Comparison of ENCODE assay signal across 8 cellular contexts in the genomic region with DNA sequence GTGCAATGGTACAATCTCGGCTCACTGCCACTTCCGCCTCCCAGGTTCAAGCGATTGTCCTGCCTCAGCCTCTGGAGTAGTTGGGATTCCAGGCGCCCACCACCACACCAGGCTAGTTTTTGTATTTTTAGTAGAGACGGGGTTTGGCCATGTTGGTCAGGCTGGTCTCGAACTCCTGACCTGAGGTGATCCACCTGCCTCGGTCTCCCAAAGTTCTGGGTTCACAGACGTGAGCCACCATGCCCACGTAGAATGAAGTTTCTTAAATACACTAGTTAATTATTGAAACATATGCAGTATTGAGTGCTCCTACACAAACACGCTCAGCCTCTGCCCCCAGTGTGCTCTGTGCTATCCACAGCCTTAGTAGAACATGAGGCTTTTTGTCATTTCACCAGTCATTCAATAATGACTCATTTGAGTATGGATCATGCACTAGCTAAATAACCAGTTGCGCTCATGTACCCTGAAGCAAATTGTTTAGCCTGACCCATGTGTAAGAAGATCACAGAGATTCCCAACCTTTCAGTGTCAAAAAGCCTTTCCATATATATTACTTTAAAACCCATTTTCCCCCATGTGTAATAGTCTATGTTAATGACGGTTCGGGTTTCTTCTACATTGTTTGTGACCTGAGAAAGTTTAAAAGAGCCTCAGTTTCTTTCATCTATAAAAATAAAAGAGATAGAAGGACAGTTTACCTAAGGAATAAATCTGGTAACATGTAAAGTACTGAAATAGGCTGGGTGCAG. TPM values are rescaled to one million over a fixed set of nuclear protein-coding genes. Genes with fewer than 3 reads are reported as not detected.
DNase-seq lines count a peak whose midpoint lies in the region; ATAC-seq, FAIRE-seq and TF ChIP-seq lines count a peak whose summit lies in the region.

No MANE protein-coding gene starts in this region.

- no peaks in the 10 kb centered on the region for H3K9me3 Mint-ChIP-seq in CD8-positive, alpha-beta T cell
- peaks cover 14% of the 10 kb centered on the region; the same call in 2 of the 3 replicates for H3K9me3 Mint-ChIP-seq in GM23338

- no peak overlapping the region for H2BK15ac ChIP-seq in mesendoderm (replicated peaks; ENCODE audit: low read depth)

- H3K27ac Mint-ChIP-seq in CD8-positive, alpha-beta T cell: peak overlapping the region; percentile 87
- H3K27ac Mint-ChIP-seq in GM23338: peak overlapping the region; percentile 92

- H3K9ac ChIP-seq in GM12878 (ENCODE audit: control insufficient read depth, insufficient read depth, low read length) (no peak overlapping the region; the same call in 1 of the 2 replicates), mesendoderm (ENCODE audit: low read length) (no peak overlapping the region)

- BruUV-seq in GM12878 (replicated peaks; lab: Mats Ljungman, UMichigan): no TSS peak

- in situ Hi-C loops in GM12878 (cut with MboI): no loop called here

- no peak overlapping the region for H2BK120ac ChIP-seq in mesendoderm (ENCODE audit: low read depth, low read length)

- H3K4me1 Mint-ChIP-seq in CD8-positive, alpha-beta T cell (ENCODE audit: low read depth): peaks cover 57% of the 10 kb centered on the region
- peaks cover 41% of the 10 kb centered on the region for H3K4me1 Mint-ChIP-seq in GM23338

- FAIRE-seq in GM12878 (lab: Jason Lieb, UNC): no peak

- ATAC-seq in CD8-positive, alpha-beta T cell: peak; percentile 56
- ATAC-seq in GM23338 (peak; percentile 1; the same call in 2 of the 3 replicates), GM12878 (peak; percentile 56)

- no peak overlapping the region for H2AFZ ChIP-seq in GM23338
- H2AFZ ChIP-seq in GM12878 (ENCODE audit: control insufficient read depth, low read depth, low read length): no peak overlapping the region

- no peak for TF ChIP-seq EP300 in GM12878 (IDR thresholded peaks at IDR 0.05; ENCODE audit: borderline replicate concordance in 1 of 2, control insufficient read depth in 1 of 2, low read depth in 2 of 2, low read length in 2 of 2)
- TF ChIP-seq EP300 in stomach (IDR thresholded peaks at IDR 0.05): no peak

- H3K23ac ChIP-seq in mesendoderm (ENCODE audit: low read length): no peak overlapping the region

- WGBS in GM12878 (ENCODE audit: insufficient coverage, insufficient replicate concordance, low lambda C conversion rate, missing lambda C conversion rate): 2% methylated on average over 12 of the region's 13 CpGs
- WGBS in mesendoderm (ENCODE audit: extremely low coverage, insufficient coverage, low lambda C conversion rate): no CpG with 5 or more reads among the region's 13 CpGs
- 45 to 72% (median 65%) methylated on average over 13 of the region's 13 CpGs for WGBS in stomach, 5 donors

- H2AK5ac ChIP-seq in mesendoderm (ENCODE audit: low read length): no peak overlapping the region

- H3K79me2 ChIP-seq in GM23338 (replicated peaks; ENCODE audit: insufficient read depth) (peaks cover 32% of the 10 kb centered on the region), GM12878 (ENCODE audit: control insufficient read depth, insufficient read depth, low read length) (peaks cover 47% of the 10 kb centered on the region), mesendoderm (ENCODE audit: control insufficient read depth, insufficient read depth, low read length) (peaks cover 22% of the 10 kb centered on the region)

- H3K79me1 ChIP-seq in mesendoderm (ENCODE audit: low read length): no peaks in the 10 kb centered on the region

- peak in 1 of 7 experiments; percentile 21 for DNase-seq in CD8-positive, alpha-beta T cell
- peak; percentile 31 for DNase-seq in GM23338 (ENCODE audit: low spot score)
- peak; percentile 80 for DNase-seq in GM12878 (ENCODE audit: low read depth, low spot score)
- DNase-seq in mesendoderm: peak; percentile 73
- DNase-seq in stomach: peak; percentile 74
- no peak for DNase-seq in AG08396 (ENCODE audit: low spot score)
- no peak for DNase-seq in NCI-H2171 treated with DMSO at 0.1 percent for 48 hours (lab: John Stamatoyannopoulos, UW)

- H4K8ac ChIP-seq in mesendoderm (ENCODE audit: low read depth, low read length): no peak overlapping the region

- no peaks in the 10 kb centered on the region for H3K9me2 ChIP-seq in GM23338 (ENCODE audit: insufficient read depth)

- POLR2A ChIA-PET in CD8-positive, alpha-beta T cell (lab: Charles Lee): no interaction called here
- POLR2A ChIA-PET in GM12878 (lab: Charles Lee): interaction anchor here (0.5 to 13.3 kb wide), 5 partner anchors 8 to 84 kb away, joined by 3 to 332 read pairs (median 10); no protein-coding TSS in a partner anchor

- peak overlapping the region; percentile 92 for H3K4me3 Mint-ChIP-seq in CD8-positive, alpha-beta T cell
- peak overlapping the region; percentile 48; the same call in 2 of the 3 replicates for H3K4me3 Mint-ChIP-seq in GM23338

- CTCF ChIA-PET in CD8-positive, alpha-beta T cell (lab: Charles Lee): no interaction called here
- CTCF ChIA-PET in GM12878 (lab: Yijun Ruan, JAX): interaction anchor here (0.9 to 1.6 kb wide), 4 partner anchors 10 to 58 kb away, joined by 3 to 5 read pairs (median 4); no protein-coding TSS in a partner anchor

- SMC1A ChIA-PET in GM12878 (lab: Charles Lee; ENCODE audit: uncharacterized antibody, unreplicated experiment): interaction anchor here (1.5 to 12.6 kb wide), 4 partner anchors 10 to 89 kb away, joined by 4 to 143 read pairs (median 105); no protein-coding TSS in a partner anchor

- no peaks in the 10 kb centered on the region for H3K36me3 ChIP-seq in CD8-positive, alpha-beta T cell (ENCODE audit: insufficient read depth, low read length)
- H3K36me3 ChIP-seq in GM23338 (ENCODE audit: insufficient read depth) (peaks cover 7% of the 10 kb centered on the region; the same call in 1 of the 2 replicates), GM12878 (ENCODE audit: control insufficient read depth in 2 of 2, insufficient read depth in 2 of 2, low read length in 1 of 2) (peaks cover 2 to 7% of the 10 kb centered on the region in 2 experiments; a peak in 3 of 4 replicates), mesendoderm (ENCODE audit: control insufficient read depth, insufficient read depth, low read length) (no peaks in the 10 kb centered on the region), stomach (peaks cover 5 to 29% (median 17%) of the 10 kb centered on the region in 4 donors)

- H4K5ac ChIP-seq in mesendoderm (ENCODE audit: low read length): no peak overlapping the region

- H3K4me2 ChIP-seq in GM23338: no peak overlapping the region
- H3K4me2 ChIP-seq in GM12878 (ENCODE audit: control insufficient read depth, insufficient read depth): peak overlapping the region; percentile 76
- no peak overlapping the region for H3K4me2 ChIP-seq in mesendoderm (ENCODE audit: low read length)

- H3K27ac ChIP-seq in CD8-positive, alpha-beta T cell (ENCODE audit: low read depth, low read length): no peak overlapping the region
- no peak overlapping the region for H3K27ac ChIP-seq in GM23338 (ENCODE audit: low read depth)
- H3K27ac ChIP-seq in GM12878 (ENCODE audit: control insufficient read depth, insufficient read depth): peak overlapping the region; percentile 97
- no peak overlapping the region for H3K27ac ChIP-seq in mesendoderm (ENCODE audit: low read depth, low read length)
- H3K27ac ChIP-seq in stomach: peak overlapping the region; percentile 80 to 100 (median 96)

- H3K36me3 Mint-ChIP-seq in CD8-positive, alpha-beta T cell: peaks cover 44% of the 10 kb centered on the region
- peaks cover 54% of the 10 kb centered on the region for H3K36me3 Mint-ChIP-seq in GM23338 (ENCODE audit: low read depth)

- no peaks in the 10 kb centered on the region for H3K9me3 ChIP-seq in CD8-positive, alpha-beta T cell (ENCODE audit: low read length)
- H3K9me3 ChIP-seq in GM12878 (replicated peaks; ENCODE audit: control insufficient read depth, insufficient read depth, low read length) (no peaks in the 10 kb centered on the region; the same call in 2 of the 3 replicates), stomach (no peaks in the 10 kb centered on the region)

- H2BK5ac ChIP-seq in mesendoderm (ENCODE audit: low read length): no peak overlapping the region

- no peak overlapping the region for H3K4me3 ChIP-seq in CD8-positive, alpha-beta T cell (ENCODE audit: low read depth, low read length)
- H3K4me3 ChIP-seq in GM23338 (no peak overlapping the region), GM12878 (no peak overlapping the region), mesendoderm (ENCODE audit: low read length) (no peak overlapping the region), stomach (peak overlapping the region in 1 of 4 donors; percentile 78)

- no peak overlapping the region for H3K56ac ChIP-seq in mesendoderm (ENCODE audit: low read length)

- RAD21 ChIA-PET in GM12878 (lab: Charles Lee; ENCODE audit: unreplicated experiment): interaction anchor here (1.1 to 8.4 kb wide), 5 partner anchors 10 to 95 kb away, joined by 3 to 149 read pairs (median 4); no protein-coding TSS in a partner anchor

- H3K18ac ChIP-seq in mesendoderm (ENCODE audit: low read length): no peak overlapping the region

- H3F3A ChIP-seq in GM23338 (replicated peaks; ENCODE audit: low read depth): 0 out of 2 replicates have a peak, but pooled peaks cover 8% of the 10 kb centered on the region

- H3K4me1 ChIP-seq in CD8-positive, alpha-beta T cell (ENCODE audit: insufficient read depth, low read length): peaks cover 23% of the 10 kb centered on the region
- H3K4me1 ChIP-seq in GM23338 (ENCODE audit: insufficient read depth) (peaks cover 17% of the 10 kb centered on the region), GM12878 (ENCODE audit: control insufficient read depth, insufficient read depth, low read length) (peaks cover 43% of the 10 kb centered on the region), mesendoderm (ENCODE audit: control insufficient read depth, low read depth, low read length) (peaks cover 6% of the 10 kb centered on the region), stomach (peaks cover 20 to 72% (median 50%) of the 10 kb centered on the region in 4 donors)

- no peaks in the 10 kb centered on the region for H3K27me3 Mint-ChIP-seq in CD8-positive, alpha-beta T cell (ENCODE audit: low read depth)
- peaks cover 64% of the 10 kb centered on the region for H3K27me3 Mint-ChIP-seq in GM23338 (ENCODE audit: insufficient read depth, low read depth, poor library complexity)

- H3K27me3 ChIP-seq in CD8-positive, alpha-beta T cell (ENCODE audit: insufficient read depth, low read length): no peaks in the 10 kb centered on the region
- H3K27me3 ChIP-seq in GM23338 (ENCODE audit: insufficient read depth) (no peaks in the 10 kb centered on the region), GM12878 (replicated peaks in 1 of 2; ENCODE audit: control insufficient read depth in 2 of 2, insufficient read depth in 2 of 2, low read length in 1 of 2) (no peaks in the 10 kb centered on the region), mesendoderm (ENCODE audit: insufficient read depth, low read length, poor library complexity) (no peaks in the 10 kb centered on the region), stomach (no peaks in the 10 kb centered on the region)

- TF ChIP-seq POLR2A in Raji (IDR thresholded peaks at IDR 0.05; ENCODE audit: insufficient read depth, low read depth, low read length) (peak; percentile 72), GM12878 (IDR thresholded peaks at IDR 0.05; ENCODE audit: low read depth, low read length) (peak; percentile 62), stomach (IDR thresholded peaks at IDR 0.05) (peak in 1 of 4 donors; percentile 77)

- TF ChIP-seq RAD21 in GM12878 (IDR thresholded peaks at IDR 0.05; ENCODE audit: insufficient read depth, low read depth, low read length): 0 out of 2 replicates have a peak, but pooled peaks have one; percentile 4

- TF ChIP-seq CTCF in CD8-positive, alpha-beta T cell (IDR thresholded peaks at IDR 0.05): no peak
- TF ChIP-seq CTCF in GM23338 (conservative IDR thresholded peaks at IDR 0.05; ENCODE audit: low read depth in 2 of 2) (no peak), GM12878 (IDR thresholded peaks at IDR 0.05 in 2 of 3, conservative IDR thresholded peaks at IDR 0.05 in 1 of 3; ENCODE audit: control insufficient read depth in 2 of 3, extremely low read depth in 1 of 3, insufficient read depth in 1 of 3, low read depth in 3 of 3, low read length in 3 of 3) (no peak), stomach (IDR thresholded peaks at IDR 0.05) (no peak)

- intact Hi-C loops in CD8-positive, alpha-beta T cell (cut with DNase I, micrococcal nuclease): no loop called here
- intact Hi-C loops in GM12878 (cut with micrococcal nuclease; ENCODE audit: unreplicated experiment) (no loop called here), stomach (cut with DNase I; ENCODE audit: low total_unique reads) (no loop called here)

- H3K4ac ChIP-seq in mesendoderm (ENCODE audit: low read depth, low read length): no peak overlapping the region

- H4K20me1 ChIP-seq in GM23338 (replicated peaks; ENCODE audit: insufficient read depth): no peaks in the 10 kb centered on the region
- H4K20me1 ChIP-seq in GM12878 (ENCODE audit: control insufficient read depth, insufficient read depth): no peaks in the 10 kb centered on the region

RNA-seq across cellular contexts. Expression of gene TUBD1, which starts 49.7 kb away (rescaled TPM):
- 10 to 100 TPM in 1 of 2 experiments, 1 to 10 TPM in 1; 9.7 to 11.0 TPM for total RNA-seq in CD8-positive, alpha-beta T cell
- 13.8 and 17.6 TPM in 2 replicates for total RNA-seq in GM23338 (2014; rRNA removed; shearing (Covaris generic))
- polyA plus RNA-seq in GM23338 (2016; fragmentation: Nextera tagmentation; extraction: Ambion mirVana): 10.1 and 11.6 TPM in 2 replicates
- total RNA-seq in GM12878 (2013; cell fraction: nucleolus; rRNA removed): 37.6 and 42.5 TPM in 2 replicates
- 9.2 and 9.4 TPM in 2 replicates for total RNA-seq in GM12878 (2014; rRNA removed)
- total RNA-seq in GM12878 (2014; rRNA removed; fragmentation: Illumina TruSeq; extraction: Trizol): 7.8 and 9.3 TPM in 2 replicates
- 7.7 TPM in 2 replicates for total RNA-seq in GM12878 (2021)
- 4.2 TPM for polyA plus RNA-seq in GM12878 (2011; ENCODE audit: low read depth)
- 10.8 and 13.3 TPM in 2 replicates for polyA plus RNA-seq in GM12878 (2011; rRNA removed)
- polyA plus RNA-seq in GM12878 (2011; cell fraction: cytosol; rRNA removed): 5.0 and 5.4 TPM in 2 replicates
- polyA plus RNA-seq in GM12878 (2011; cell fraction: nucleus; rRNA removed): 3.4 and 6.8 TPM in 2 replicates
- 4.3 and 5.2 TPM in 2 replicates for polyA plus RNA-seq in GM12878 (2012)
- polyA plus RNA-seq in GM12878 (2014; fragmentation: Illumina TruSeq; extraction: Trizol): 8.7 and 12.3 TPM in 2 replicates
- polyA plus RNA-seq in GM12878 (2014; fragmentation: Nextera tagmentation; extraction: Ambion mirVana): 1 to 10 TPM; 5.3 to 6.6 TPM
- polyA plus RNA-seq in GM12878 (2014; rRNA removed): 6.1 and 7.0 TPM in 2 replicates
- polyA plus RNA-seq in GM12878 (2016; fragmentation: Nextera tagmentation; extraction: Ambion mirVana): 10 to 100 TPM in 1 of 2 experiments, 1 to 10 TPM in 1; 8.0 to 10.3 TPM
- polyA minus RNA-seq in GM12878 (2011; rRNA and poly(A)+ RNA removed): 12.2 and 22.7 TPM in 2 replicates
- 4.5 and 5.7 TPM in 2 replicates for polyA minus RNA-seq in GM12878 (2011; cell fraction: cytosol; rRNA and poly(A)+ RNA removed)
- polyA minus RNA-seq in GM12878 (2011; cell fraction: nucleus; rRNA and poly(A)+ RNA removed): 4.1 and 5.0 TPM in 2 replicates
- 14.9 TPM for polyA plus RNA-seq in mesendoderm (2013, experiment 1 of 2)
- polyA plus RNA-seq in mesendoderm (2013, experiment 2 of 2): 15.1 TPM
- total RNA-seq in stomach: 10 to 100 TPM in 4 of 5 donors, not detected in 1; 10.1 to 28.6 (median 15.1) TPM
- polyA plus RNA-seq in stomach: 10 to 100 TPM in 1 of 3 donors, 1 to 10 TPM in 2; 5.9 to 15.3 (median 7.5) TPM

RNA-seq across cellular contexts. Expression of gene RPS6KB1, which starts 49.8 kb away (rescaled TPM):
- 100 to 1,000 TPM; 153 to 171 TPM for total RNA-seq in CD8-positive, alpha-beta T cell
- total RNA-seq in GM23338 (2014; rRNA removed; shearing (Covaris generic)): 15.1 and 19.5 TPM in 2 replicates
- 20.4 and 21.7 TPM in 2 replicates for polyA plus RNA-seq in GM23338 (2016; fragmentation: Nextera tagmentation; extraction: Ambion mirVana)
- 89.9 and 95.4 TPM in 2 replicates for total RNA-seq in GM12878 (2013; cell fraction: nucleolus; rRNA removed)
- total RNA-seq in GM12878 (2014; rRNA removed): 24.3 and 26.3 TPM in 2 replicates
- total RNA-seq in GM12878 (2014; rRNA removed; fragmentation: Illumina TruSeq; extraction: Trizol): 29.4 and 30.1 TPM in 2 replicates
- 32.9 and 33.2 TPM in 2 replicates for total RNA-seq in GM12878 (2021)
- 9.7 TPM for polyA plus RNA-seq in GM12878 (2011; ENCODE audit: low read depth)
- polyA plus RNA-seq in GM12878 (2011; rRNA removed): 23.6 and 31.5 TPM in 2 replicates
- 8.9 and 9.7 TPM in 2 replicates for polyA plus RNA-seq in GM12878 (2011; cell fraction: cytosol; rRNA removed)
- polyA plus RNA-seq in GM12878 (2011; cell fraction: nucleus; rRNA removed): 18.4 and 19.4 TPM in 2 replicates
- 10.9 and 12.6 TPM in 2 replicates for polyA plus RNA-seq in GM12878 (2012)
- 32.5 and 38.5 TPM in 2 replicates for polyA plus RNA-seq in GM12878 (2014; fragmentation: Illumina TruSeq; extraction: Trizol)
- polyA plus RNA-seq in GM12878 (2014; fragmentation: Nextera tagmentation; extraction: Ambion mirVana): 10 to 100 TPM in 1 of 2 experiments, 1 to 10 TPM in 1; 6.6 to 11.5 TPM
- 20.4 and 24.1 TPM in 2 replicates for polyA plus RNA-seq in GM12878 (2014; rRNA removed)
- polyA plus RNA-seq in GM12878 (2016; fragmentation: Nextera tagmentation; extraction: Ambion mirVana): 10 to 100 TPM; 27.8 to 29.5 TPM
- polyA minus RNA-seq in GM12878 (2011; rRNA and poly(A)+ RNA removed): 21.1 and 25.3 TPM in 2 replicates
- polyA minus RNA-seq in GM12878 (2011; cell fraction: cytosol; rRNA and poly(A)+ RNA removed): 8.6 and 15.9 TPM in 2 replicates
- 19.8 and 29.3 TPM in 2 replicates for polyA minus RNA-seq in GM12878 (2011; cell fraction: nucleus; rRNA and poly(A)+ RNA removed)
- polyA plus RNA-seq in mesendoderm (2013, experiment 1 of 2): 13.3 TPM
- polyA plus RNA-seq in mesendoderm (2013, experiment 2 of 2): 13.3 TPM
- total RNA-seq in stomach: 100 to 1,000 TPM in 1 of 5 donors, 10 to 100 TPM in 4; 26.3 to 129 (median 62.6) TPM
- polyA plus RNA-seq in stomach: 10 to 100 TPM in 1 of 3 donors, 1 to 10 TPM in 2; 9.4 to 14.8 (median 9.7) TPM

Comparison
In these comparisons a context has a peak if more than half of its experiments do, and no peak if none do; other contexts are left out.
1. ATAC-seq: peak in every context shown above with its lines; median percentile 56 in CD8-positive, alpha-beta T cell; 56 in GM12878; 1 in GM23338.
2. DNase-seq: peak in GM23338 (single experiment), GM12878 (single experiment), mesendoderm (single experiment) and stomach (single experiment); none in AG08396 (single experiment) and NCI-H2171 treated with DMSO at 0.1 percent for 48 hours (single experiment).
3. H3K27ac ChIP-seq: peak in GM12878 (single experiment) and stomach (5 of 5); none in CD8-positive, alpha-beta T cell (single experiment), GM23338 (single experiment) and mesendoderm (single experiment).